In genomic region chr1:236945002-236945401, GRCh38 we compare ENCODE assay signal across 1 cellular context.
TF ChIP-seq lines count a peak whose summit lies in the region.

No MANE protein-coding gene starts in this region.

TF ChIP-seq in K562, 482 proteins besides CTCF, POLR2A, EP300 and RAD21 (continued from another document and continues in another):
- TF ChIP-seq CHAMP1 (IDR thresholded peaks at IDR 0.05) (no peak), ZNF253 (CRISPR knock-in tag; conservative IDR thresholded peaks at IDR 0.05) (no peak), ESRRA (IDR thresholded peaks at IDR 0.05; ENCODE audit: borderline replicate concordance, low read depth) (peak; percentile 91; the same call in 1 of the 2 replicates), SUPT5H (IDR thresholded peaks at IDR 0.05) (no peak), STAT5B (CRISPR knock-in tag; IDR thresholded peaks at IDR 0.05) (no peak), HES1 (IDR thresholded peaks at IDR 0.05; ENCODE audit: low read depth) (no peak), BCL6 (CRISPR knock-in tag; IDR thresholded peaks at IDR 0.05) (no peak), TBP (optimal IDR thresholded peaks at IDR 0.05; ENCODE audit: low read depth, low read length) (no peak), ZNF561 (CRISPR knock-in tag; conservative IDR thresholded peaks at IDR 0.05) (no peak), ELF1 (tag; IDR thresholded peaks at IDR 0.05) (no peak), SP2 (IDR thresholded peaks at IDR 0.05; ENCODE audit: extremely low read depth, low read depth, low read length, poor library complexity, severe bottlenecking) (no peak), CBX5 (IDR thresholded peaks at IDR 0.05; ENCODE audit: borderline replicate concordance, low read depth) (0 out of 2 replicates have a peak, but pooled peaks have one; percentile 53), HOMEZ (CRISPR knock-in tag; IDR thresholded peaks at IDR 0.05) (no peak), CCNT2 (IDR thresholded peaks at IDR 0.05; ENCODE audit: borderline replicate concordance, extremely low read depth, insufficient read length, low read depth, low read length) (no peak), ZNF41 (CRISPR knock-in tag; conservative IDR thresholded peaks at IDR 0.05) (no peak), TRIM28 (IDR thresholded peaks at IDR 0.05) (0 out of 2 replicates have a peak, but pooled peaks have one; percentile 35), RAD51 (IDR thresholded peaks at IDR 0.05; ENCODE audit: borderline replicate concordance, low read depth) (no peak), BCLAF1 (IDR thresholded peaks at IDR 0.05; ENCODE audit: borderline replicate concordance in 1 of 2, control insufficient read depth in 1 of 2, low read depth in 2 of 2, low read length in 1 of 2) (no peak), TAF7 (tag; IDR thresholded peaks at IDR 0.05) (no peak), ZMIZ1 (IDR thresholded peaks at IDR 0.05; ENCODE audit: low read depth in 2 of 2, low read length in 2 of 2) (peak in 1 of 2 experiments; percentile 86; a peak in 2 of 4 replicates), ZNF644 (tag; IDR thresholded peaks at IDR 0.05; ENCODE audit: low read depth) (no peak), SETDB1 (IDR thresholded peaks at IDR 0.05; ENCODE audit: low read length) (no peak), E2F5 (CRISPR knock-in tag; IDR thresholded peaks at IDR 0.05) (no peak), ZKSCAN3 (CRISPR knock-in tag; IDR thresholded peaks at IDR 0.05) (no peak), ZNF780A (CRISPR knock-in tag; IDR thresholded peaks at IDR 0.05) (no peak), ZNF347 (CRISPR knock-in tag; IDR thresholded peaks at IDR 0.05; ENCODE audit: low read depth) (no peak), MXD1 (CRISPR knock-in tag; IDR thresholded peaks at IDR 0.05; ENCODE audit: borderline replicate concordance, poor library complexity, severe bottlenecking) (no peak), CBX3 (IDR thresholded peaks at IDR 0.05; ENCODE audit: borderline replicate concordance in 1 of 2, low read length in 2 of 2) (peak in 1 of 2 experiments; percentile 96; a peak in 2 of 3 replicates), FOXO4 (CRISPR knock-in tag; IDR thresholded peaks at IDR 0.05) (no peak), KDM1A (IDR thresholded peaks at IDR 0.05) (no peak), IRF1 (CRISPR knock-in tag; IDR thresholded peaks at IDR 0.05; ENCODE audit: borderline replicate concordance) (no peak), YY1 (IDR thresholded peaks at IDR 0.05; ENCODE audit: borderline replicate concordance in 1 of 3, control insufficient read depth in 1 of 3, extremely low read depth in 1 of 3, insufficient read depth in 3 of 3, insufficient read length in 1 of 3, insufficient replicate concordance in 2 of 3, low read depth in 1 of 3, low read length in 2 of 3) (peak in 1 of 3 experiments; percentile 20), GTF2F1 (IDR thresholded peaks at IDR 0.05; ENCODE audit: low read depth, low read length) (no peak), HDAC1 (IDR thresholded peaks at IDR 0.05) (no peak), ARID3A (IDR thresholded peaks at IDR 0.05; ENCODE audit: borderline replicate concordance, low read depth, low read length) (no peak), ZNF217 (CRISPR knock-in tag; IDR thresholded peaks at IDR 0.05) (no peak), KLF6 (CRISPR knock-in tag; IDR thresholded peaks at IDR 0.05; ENCODE audit: borderline replicate concordance) (no peak), ZNF408 (CRISPR knock-in tag; IDR thresholded peaks at IDR 0.05; ENCODE audit: low read depth) (no peak), ZNF184 (CRISPR knock-in tag; IDR thresholded peaks at IDR 0.05) (no peak), MEF2A (IDR thresholded peaks at IDR 0.05; ENCODE audit: control insufficient read depth, low read depth, low read length) (no peak), PURB (CRISPR knock-in tag; IDR thresholded peaks at IDR 0.05; ENCODE audit: low read depth) (no peak), CLOCK (CRISPR knock-in tag; IDR thresholded peaks at IDR 0.05; ENCODE audit: borderline replicate concordance) (no peak)
